In the genomic region with DNA sequence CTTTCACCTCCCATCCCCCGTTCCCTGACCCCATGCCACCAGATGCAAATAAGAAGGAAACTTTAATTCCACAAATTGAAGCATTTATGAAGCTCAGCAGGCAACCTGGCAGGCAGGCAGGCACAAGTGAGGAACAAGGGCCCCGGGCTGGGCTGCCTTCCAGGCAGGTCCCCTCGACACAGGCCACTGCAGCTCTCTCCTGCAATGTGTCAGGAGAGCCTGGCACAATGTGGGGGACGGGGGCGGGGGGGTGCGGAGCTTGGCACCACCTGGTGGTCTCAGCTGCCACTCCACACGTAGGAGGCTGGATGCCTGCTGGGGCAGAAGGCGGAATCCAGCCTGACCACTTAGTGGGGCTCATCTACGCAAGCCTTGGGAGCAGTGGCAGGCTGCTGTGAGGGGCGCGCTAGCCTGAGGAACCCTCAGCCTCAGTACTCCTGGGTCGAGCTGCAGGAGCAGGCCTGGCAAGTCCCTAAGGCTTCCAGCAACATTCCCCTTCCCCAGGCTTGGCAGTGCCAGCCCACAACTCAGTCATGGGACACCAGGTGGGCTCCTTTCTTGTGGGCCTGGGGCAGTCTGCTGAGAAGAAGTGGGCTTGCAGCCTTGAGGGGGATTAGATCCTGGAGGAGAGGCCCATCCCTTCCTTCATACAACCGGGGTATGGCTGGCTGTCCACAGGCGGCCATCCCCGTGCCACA, we compare ENCODE assay signal across 26 cellular contexts. TPM values are rescaled to one million over a fixed set of nuclear protein-coding genes. Genes with fewer than 3 reads are reported as not detected.
A peak's percentile ranks its signal among the peaks of the same experiment; 100 is the strongest.
DNase-seq lines count a peak whose midpoint lies in the region; TF ChIP-seq lines count a peak whose summit lies in the region.
"Had no signal": no experiment of that assay in that cellular context is flagged by ENCODE, and none has a peak within 500 bp of the region (broad histone marks: within the 10 kb centered on the region; RNA-seq: fewer than 3 reads in every experiment).

No MANE protein-coding gene starts in this region.

- H3K27ac ChIP-seq in esophagus muscularis mucosa (replicated peaks in 1 of 4) (no peak overlapping the region), vagina (no peak overlapping the region), sigmoid colon (no peak overlapping the region)
- H3K27ac ChIP-seq: hepatocyte, SJSA1, skin epidermis, suprapubic skin had no signal

- H3K4me3 ChIP-seq in esophagus muscularis mucosa: no peak overlapping the region
- no peak overlapping the region for H3K4me3 ChIP-seq in vagina
- H3K4me3 ChIP-seq in sigmoid colon: no peak overlapping the region
- H3K4me3 ChIP-seq: hepatocyte, K562, lung, SJSA1, skin epidermis, suprapubic skin had no signal

- TF ChIP-seq EP300 in esophagus muscularis mucosa (IDR thresholded peaks at IDR 0.05): no peak
- TF ChIP-seq EP300 in sigmoid colon (IDR thresholded peaks at IDR 0.05): no peak

- peaks cover 0 to 7% (median 0%) of the 10 kb centered on the region in 4 donors for H3K4me1 ChIP-seq in esophagus muscularis mucosa
- no peaks in the 10 kb centered on the region for H3K4me1 ChIP-seq in vagina
- H3K4me1 ChIP-seq in sigmoid colon: peaks cover 0 to 4% (median 0%) of the 10 kb centered on the region in 4 donors
- H3K4me1 ChIP-seq: SJSA1, suprapubic skin had no signal

- H3K27me3 ChIP-seq in esophagus muscularis mucosa: no peaks in the 10 kb centered on the region
- H3K27me3 ChIP-seq in vagina: no peaks in the 10 kb centered on the region
- H3K27me3 ChIP-seq in sigmoid colon: no peaks in the 10 kb centered on the region
- H3K27me3 ChIP-seq: hepatocyte, SJSA1, suprapubic skin had no signal

- no peak for TF ChIP-seq POLR2A in esophagus muscularis mucosa (IDR thresholded peaks at IDR 0.05; ENCODE audit: low read depth)
- no peak for TF ChIP-seq POLR2A in vagina (IDR thresholded peaks at IDR 0.05)
- no peak for TF ChIP-seq POLR2A in sigmoid colon (IDR thresholded peaks at IDR 0.05)

- intact Hi-C loops in esophagus muscularis mucosa (cut with DNase I) (no loop called here), vagina (cut with DNase I) (loop anchor here (5.0 kb wide), 1 partner anchor 188 kb away; no protein-coding TSS in a partner anchor), sigmoid colon (cut with DNase I) (no loop called here)

- 93% methylated on average over 7 of the region's 15 CpGs for WGBS in esophagus muscularis mucosa
- WGBS in sigmoid colon, 2 donors: 80 to 88% methylated on average over 15 of the region's 15 CpGs

- TF ChIP-seq CTCF in esophagus muscularis mucosa (IDR thresholded peaks at IDR 0.05) (no peak), vagina (IDR thresholded peaks at IDR 0.05) (no peak), sigmoid colon (IDR thresholded peaks at IDR 0.05) (no peak)

- H3K9me3 ChIP-seq in esophagus muscularis mucosa (no peaks in the 10 kb centered on the region), vagina (no peaks in the 10 kb centered on the region), sigmoid colon (no peaks in the 10 kb centered on the region)
- H3K9me3 ChIP-seq: SJSA1, suprapubic skin had no signal

- H3K36me3 ChIP-seq in esophagus muscularis mucosa: no peaks in the 10 kb centered on the region
- no peaks in the 10 kb centered on the region for H3K36me3 ChIP-seq in vagina
- no peaks in the 10 kb centered on the region for H3K36me3 ChIP-seq in sigmoid colon
- H3K36me3 ChIP-seq: SJSA1, suprapubic skin had no signal

- peak; percentile 48 for DNase-seq in activated CD8-positive, alpha-beta memory T cell treated with anti-CD3 and anti-CD28 coated beads for 24 hours
- DNase-seq in activated CD8-positive, alpha-beta memory T cell treated with anti-CD3 and anti-CD28 coated beads, Interleukin-2, amount 50 U/mL, for 48 hours: no peak
- DNase-seq in NCI-H1694 (lab: John Stamatoyannopoulos, UW) (peak; percentile 10), esophagus muscularis mucosa (ENCODE audit: extremely low spot score) (peak; percentile 66), vagina (ENCODE audit: extremely low spot score in 2 of 2) (peak; percentile 67 to 79), SHP77 treated with DMSO at 0.1 percent for 48 hours (lab: John Stamatoyannopoulos, UW) (no peak), sigmoid colon (no peak), occipital lobe (lab: John Stamatoyannopoulos, UW) (no peak)
- DNase-seq: activated CD4-positive, alpha-beta T cell treated with anti-CD3 and anti-CD28 coated beads for 36 hours; activated CD8-positive, alpha-beta T cell treated with anti-CD3 and anti-CD28 coated beads for 36 hours; activated effector memory CD4-positive, alpha-beta T cell treated with anti-CD3 and anti-CD28 coated beads, Interleukin-2, amount 50 U/mL, for 16 hours; activated naive CD8-positive, alpha-beta T cell treated with anti-CD3 and anti-CD28 coated beads for 36 hours; activated T-cell treated with anti-CD3 and anti-CD28 coated beads, Interleukin-2, amount 50 U/mL, for 1 hour; DMS53; effector CD8-positive, alpha-beta T cell; naive thymus-derived CD4-positive, alpha-beta T cell; NCI-H1105; NCI-H1930; stimulated activated naive CD4-positive, alpha-beta T cell treated with Interleukin-2 at 50 U/mL for 16 hours; T-helper 9 cell had no signal

RNA-seq across cellular contexts. Expression of a gene that starts 50.2 kb away (rescaled TPM):
- total RNA-seq in esophagus muscularis mucosa (10 to 100 TPM; 45.6 to 83.0 (median 78.8) TPM), vagina (4.9 TPM), sigmoid colon (10 to 100 TPM; 38.6 to 59.8 (median 44.6) TPM), occipital lobe (0.16 TPM)
- 1 to 10 TPM in 2 of 3 donors, under 1 TPM in 1; 0.46 to 6.8 (median 1.2) TPM for polyA plus RNA-seq in sigmoid colon
- total RNA-seq: activated CD4-positive, alpha-beta T cell treated with anti-CD3 and anti-CD28 coated beads for 36 hours; activated CD8-positive, alpha-beta T cell treated with anti-CD3 and anti-CD28 coated beads for 36 hours; activated naive CD8-positive, alpha-beta T cell treated with anti-CD3 and anti-CD28 coated beads for 36 hours; K562 had no signal
- polyA plus RNA-seq: K562; naive thymus-derived CD4-positive, alpha-beta T cell had no signal

Comparison
In these comparisons a context has a peak if more than half of its experiments do, and no peak if none do; other contexts are left out.
1. DNase-seq: peak in activated CD8-positive, alpha-beta memory T cell treated with anti-CD3 and anti-CD28 coated beads for 24 hours (single experiment), NCI-H1694 (single experiment), esophagus muscularis mucosa (single experiment) and vagina (2 of 2); none in activated CD8-positive, alpha-beta memory T cell treated with anti-CD3 and anti-CD28 coated beads, Interleukin-2, amount 50 U/mL, for 48 hours (single experiment), SHP77 treated with DMSO at 0.1 percent for 48 hours (single experiment), sigmoid colon (single experiment) and occipital lobe (single experiment).